8 cellular contexts compared by ENCODE assay signal in the genomic region with DNA sequence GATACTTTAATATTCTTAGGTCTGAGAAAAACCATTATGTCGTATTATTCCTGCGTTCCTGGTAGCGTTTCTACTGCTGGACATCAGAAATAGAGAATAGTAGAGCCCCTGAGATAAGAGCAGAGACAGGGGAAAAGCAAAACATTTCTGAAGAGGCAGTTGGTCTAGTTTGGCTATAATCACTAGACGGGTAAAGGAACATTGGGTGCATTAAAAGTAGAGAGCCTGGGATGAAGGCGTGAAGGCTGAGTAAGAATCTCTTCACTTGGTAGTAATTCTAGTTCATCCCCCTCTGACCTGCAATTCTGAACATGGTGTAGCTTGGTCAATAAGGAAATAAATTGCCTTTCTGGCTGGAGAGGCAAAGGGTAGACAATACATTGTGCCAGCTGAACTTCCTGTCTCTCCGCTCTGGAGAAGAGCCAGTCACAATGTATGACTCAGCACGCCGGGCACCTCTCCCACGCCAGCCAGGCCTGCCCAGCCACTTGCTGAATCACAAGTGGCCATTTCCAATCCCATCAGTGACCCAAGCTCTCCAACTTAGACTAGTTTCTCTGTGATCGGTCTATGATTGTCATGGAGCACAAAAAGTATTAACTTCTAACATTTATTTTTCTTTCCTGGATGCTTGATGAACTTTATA.
A peak's percentile ranks its signal among the peaks of the same experiment; 100 is the strongest.
DNase-seq lines count a peak whose midpoint lies in the region; ATAC-seq and TF ChIP-seq lines count a peak whose summit lies in the region.

No MANE protein-coding gene starts in this region.

- H3K4me3 ChIP-seq in HL-60 (replicated peaks; ENCODE audit: insufficient read depth, low read length): no peak overlapping the region
- H3K4me3 ChIP-seq in PC-9: no peak overlapping the region
- H3K4me3 ChIP-seq in esophagus squamous epithelium: no peak overlapping the region

- DNase-seq in HL-60 (ENCODE audit: low read depth in 1 of 2, low spot score in 1 of 2): peak; percentile 8 to 54
- peak; percentile 77 to 89 for DNase-seq in PC-9
- DNase-seq in esophagus squamous epithelium (lab: John Stamatoyannopoulos, UW): no peak
- DNase-seq in posterior vena cava (ENCODE audit: low spot score): peak; percentile 83
- DNase-seq in D341Med (ENCODE audit: low spot score): no peak

- H3K4me1 ChIP-seq in PC-9 (replicated peaks; ENCODE audit: insufficient read depth): peaks cover 18% of the 10 kb centered on the region
- H3K4me1 ChIP-seq in esophagus squamous epithelium: peaks cover 0 to 26% (median 0%) of the 10 kb centered on the region in 3 donors

- no peaks in the 10 kb centered on the region for H3K79me2 ChIP-seq in PC-9 (ENCODE audit: low read depth)

- TF ChIP-seq CTCF in HL-60 (IDR thresholded peaks at IDR 0.05; ENCODE audit: insufficient read depth, low read length) (no peak), PC-9 (conservative IDR thresholded peaks at IDR 0.05) (no peak), esophagus squamous epithelium (IDR thresholded peaks at IDR 0.05) (no peak)

- peak overlapping the region; percentile 17; the same call in 1 of the 2 replicates for H3K4me2 ChIP-seq in PC-9

- BruUV-seq in PC-9 (replicated peaks; lab: Mats Ljungman, UMichigan): no TSS peak

- CTCF ChIA-PET in PC-9 (lab: Charles Lee): no interaction called here

- H4K20me1 ChIP-seq in PC-9 (ENCODE audit: insufficient read depth): no peaks in the 10 kb centered on the region

- H2AFZ ChIP-seq in PC-9: peak overlapping the region; percentile 45; the same call in 1 of the 2 replicates

- intact Hi-C loops in PC-9 (cut with micrococcal nuclease; ENCODE audit: unreplicated experiment): no loop called here
- intact Hi-C loops in esophagus squamous epithelium (cut with DNase I): no loop called here
- intact Hi-C loops in posterior vena cava (cut with DNase I): no loop called here

- no peak for TF ChIP-seq POLR2A in esophagus squamous epithelium (IDR thresholded peaks at IDR 0.05)

- H3K36me3 ChIP-seq in PC-9 (ENCODE audit: low read depth) (no peaks in the 10 kb centered on the region), esophagus squamous epithelium (no peaks in the 10 kb centered on the region)

- no peaks in the 10 kb centered on the region for H3K27me3 ChIP-seq in HL-60 (ENCODE audit: insufficient read depth, poor library complexity, severe bottlenecking)
- no peaks in the 10 kb centered on the region for H3K27me3 ChIP-seq in PC-9 (ENCODE audit: insufficient read depth, low read depth)
- no peaks in the 10 kb centered on the region for H3K27me3 ChIP-seq in esophagus squamous epithelium

- peaks cover 8% of the 10 kb centered on the region for H3F3A ChIP-seq in PC-9 (ENCODE audit: insufficient read depth, low read depth)

- H3K27ac ChIP-seq in HL-60 (replicated peaks): no peak overlapping the region
- peak overlapping the region; percentile 72 for H3K27ac ChIP-seq in PC-9
- peak overlapping the region in 3 of 4 donors; percentile 12 to 66 (median 32) for H3K27ac ChIP-seq in esophagus squamous epithelium

- no peaks in the 10 kb centered on the region for H3K9me2 ChIP-seq in PC-9 (ENCODE audit: insufficient read depth)

- peaks cover 19% of the 10 kb centered on the region for H3K9me3 ChIP-seq in PC-9 (ENCODE audit: insufficient read depth, low read depth)
- H3K9me3 ChIP-seq in esophagus squamous epithelium: no peaks in the 10 kb centered on the region

- WGBS in esophagus squamous epithelium, 2 donors: 42 to 56% methylated on average over 10 of the region's 10 CpGs

- POLR2A ChIA-PET in PC-9 (lab: Charles Lee; ENCODE audit: unreplicated experiment): interaction anchor here (0.5 kb wide), 1 partner anchor 32 kb away, joined by 3 read pairs; no protein-coding TSS in a partner anchor

- ATAC-seq in GM19467 (IDR thresholded peaks at IDR 0.05; ENCODE audit: unreplicated experiment): no peak
- no peak for ATAC-seq in GM19035 (IDR thresholded peaks at IDR 0.05; ENCODE audit: unreplicated experiment)
- ATAC-seq in HG03521 (IDR thresholded peaks at IDR 0.05; ENCODE audit: unreplicated experiment): no peak

Comparison
In these comparisons a context has a peak if more than half of its experiments do, and no peak if none do; other contexts are left out.
1. DNase-seq: peak in HL-60 (2 of 2), PC-9 (2 of 2) and posterior vena cava (single experiment); none in esophagus squamous epithelium (single experiment) and D341Med (single experiment).